ENCODE assay signal across 8 cellular contexts in the genomic region with DNA sequence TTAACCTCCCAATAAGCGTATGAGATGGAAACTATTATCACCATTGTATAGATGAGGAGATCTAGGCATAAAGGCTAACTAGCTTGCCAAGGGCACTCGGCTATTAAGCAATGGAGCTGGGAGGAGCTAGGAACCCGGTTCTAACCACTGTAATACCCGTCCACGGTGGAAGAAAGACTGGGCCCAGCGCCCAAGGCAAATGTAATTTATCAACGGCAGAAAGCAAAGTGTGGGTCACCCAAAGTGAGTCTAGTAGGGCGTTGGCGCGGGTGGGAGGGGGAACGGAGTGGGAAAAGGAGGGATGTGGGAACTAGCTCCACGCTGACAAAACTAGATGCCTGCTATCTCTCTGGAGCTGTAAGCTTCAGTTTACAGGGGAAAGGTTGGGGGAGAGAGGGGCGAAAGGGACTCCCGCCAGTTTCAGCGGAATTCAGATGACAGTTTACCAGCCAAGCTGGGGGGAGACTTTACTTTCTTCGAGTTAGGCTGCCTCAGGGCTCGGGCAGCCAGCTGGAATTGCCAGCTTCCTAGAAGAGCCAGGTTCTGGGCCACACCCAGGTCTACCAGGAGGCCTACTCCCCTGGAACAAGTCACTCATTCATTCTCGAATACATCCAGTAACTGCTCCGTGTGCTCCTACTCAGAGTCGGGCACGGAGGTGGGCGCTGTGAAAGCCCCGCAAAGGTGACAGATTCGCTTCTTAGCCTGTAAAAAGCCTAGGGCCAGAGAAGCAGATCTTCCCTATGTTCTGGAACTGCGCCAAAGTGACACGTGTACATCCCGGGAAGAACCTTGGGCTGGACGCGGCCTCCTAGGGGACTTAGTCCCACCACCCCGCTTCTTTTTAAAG. TPM values are rescaled to one million over a fixed set of nuclear protein-coding genes. Genes with fewer than 3 reads are reported as not detected.
A peak's percentile ranks its signal among the peaks of the same experiment; 100 is the strongest.
DNase-seq lines count a peak whose midpoint lies in the region; ATAC-seq and TF ChIP-seq lines count a peak whose summit lies in the region.

No MANE protein-coding gene starts in this region.

- H3K4me3 ChIP-seq in MG63 (peak overlapping the region; percentile 95), cardiac muscle cell (peak overlapping the region; percentile 95), parathyroid adenoma (ENCODE audit: low read depth, low read length) (peak overlapping the region; percentile 63)

- H3K27ac ChIP-seq in cardiac muscle cell (peak overlapping the region; percentile 48), parathyroid adenoma (peak overlapping the region; percentile 37)

- H3K9me3 ChIP-seq in MG63 (no peaks in the 10 kb centered on the region), cardiac muscle cell (ENCODE audit: low read depth) (no peaks in the 10 kb centered on the region), parathyroid adenoma (ENCODE audit: control insufficient read depth, low read length) (no peaks in the 10 kb centered on the region)

- peak; percentile 5 for DNase-seq in activated T-cell treated with anti-CD3 and anti-CD28 coated beads for 4 hours
- no peak for DNase-seq in activated T-cell treated with anti-CD3 and anti-CD28 coated beads, Interleukin-2, amount 50 U/mL, for 1 hour
- peak; percentile 66 for DNase-seq in MG63
- DNase-seq in activated naive CD4-positive, alpha-beta T cell treated with anti-CD3 and anti-CD28 coated beads, Interleukin-2, amount 10 ng/mL, durations not matched to agents 7 days and 5 days: peak; percentile 32
- DNase-seq in cardiac muscle cell (ENCODE audit: low read depth in 1 of 2, low spot score in 1 of 2): peak; percentile 43 to 80

- peak overlapping the region; percentile 63 for H3K4me2 ChIP-seq in parathyroid adenoma (ENCODE audit: low read length)

- ATAC-seq in GM19395 (IDR thresholded peaks at IDR 0.05; ENCODE audit: unreplicated experiment) (no peak), GM18861 (IDR thresholded peaks at IDR 0.05; ENCODE audit: unreplicated experiment) (no peak)

- H3K27me3 ChIP-seq in MG63 (no peaks in the 10 kb centered on the region), cardiac muscle cell (no peaks in the 10 kb centered on the region), parathyroid adenoma (ENCODE audit: control insufficient read depth, insufficient read depth, low read length) (no peaks in the 10 kb centered on the region)

- H3K36me3 Mint-ChIP-seq in activated naive CD4-positive, alpha-beta T cell treated with anti-CD3 and anti-CD28 coated beads, Interleukin-2, amount 10 ng/mL, durations not matched to agents 7 days and 5 days: peaks cover 32% of the 10 kb centered on the region

- H3K4me1 ChIP-seq in cardiac muscle cell (ENCODE audit: low read depth) (peaks cover 10% of the 10 kb centered on the region), parathyroid adenoma (peaks cover 3% of the 10 kb centered on the region)

- H3K27ac Mint-ChIP-seq in activated naive CD4-positive, alpha-beta T cell treated with anti-CD3 and anti-CD28 coated beads, Interleukin-2, amount 10 ng/mL, durations not matched to agents 7 days and 5 days: peak overlapping the region; percentile 94

- H2AFZ ChIP-seq in parathyroid adenoma: peak overlapping the region; percentile 77

- CTCF ChIA-PET in activated naive CD4-positive, alpha-beta T cell treated with anti-CD3 and anti-CD28 coated beads, Interleukin-2, amount 10 ng/mL, durations not matched to agents 7 days and 5 days (lab: Charles Lee): interaction anchor here (0.5 to 3.7 kb wide), 24 partner anchors 8 to 785 kb away, joined by 3 to 32 read pairs (median 6); partner anchors contain the start of genes ACSF2, EME1, MRPL27 and XYLT2

- peaks cover 12% of the 10 kb centered on the region for H3K79me2 ChIP-seq in parathyroid adenoma

- H3K36me3 ChIP-seq in MG63 (peaks cover 58% of the 10 kb centered on the region), cardiac muscle cell (peaks cover 22% of the 10 kb centered on the region), parathyroid adenoma (ENCODE audit: control insufficient read depth, insufficient read depth, low read length) (no peaks in the 10 kb centered on the region)

- H3K4me3 Mint-ChIP-seq in activated naive CD4-positive, alpha-beta T cell treated with anti-CD3 and anti-CD28 coated beads, Interleukin-2, amount 10 ng/mL, durations not matched to agents 7 days and 5 days: peak overlapping the region; percentile 93

- no peak for TF ChIP-seq CTCF in cardiac muscle cell (IDR thresholded peaks at IDR 0.05; ENCODE audit: low read depth, low read length)
- no peak for TF ChIP-seq CTCF in parathyroid adenoma (IDR thresholded peaks at IDR 0.05)

- no peaks in the 10 kb centered on the region for H3K9me3 Mint-ChIP-seq in activated naive CD4-positive, alpha-beta T cell treated with anti-CD3 and anti-CD28 coated beads, Interleukin-2, amount 10 ng/mL, durations not matched to agents 7 days and 5 days

- peak overlapping the region; percentile 33 for H3K9ac ChIP-seq in parathyroid adenoma

- peaks cover 32% of the 10 kb centered on the region for H3K4me1 Mint-ChIP-seq in activated naive CD4-positive, alpha-beta T cell treated with anti-CD3 and anti-CD28 coated beads, Interleukin-2, amount 10 ng/mL, durations not matched to agents 7 days and 5 days

- no peaks in the 10 kb centered on the region for H3K27me3 Mint-ChIP-seq in activated naive CD4-positive, alpha-beta T cell treated with anti-CD3 and anti-CD28 coated beads, Interleukin-2, amount 10 ng/mL, durations not matched to agents 7 days and 5 days

RNA-seq across cellular contexts. Expression of gene LRRC59, which starts 0.8 kb away (rescaled TPM):
- total RNA-seq in MG63 (2014; rRNA removed; shearing (Covaris generic); ENCODE audit: low replicate concordance): 365 and 417 TPM in 2 replicates
- 60.3 and 66.7 TPM in 2 replicates for total RNA-seq in cardiac muscle cell
- 47.0 and 58.9 TPM in 2 replicates for polyA plus RNA-seq in cardiac muscle cell

RNA-seq across cellular contexts. Expression of gene EME1, which starts 23.5 kb away (rescaled TPM):
- total RNA-seq in MG63 (2014; rRNA removed; shearing (Covaris generic); ENCODE audit: low replicate concordance): 6.3 and 9.5 TPM in 2 replicates
- total RNA-seq in cardiac muscle cell: 7.9 and 13.4 TPM in 2 replicates
- polyA plus RNA-seq in cardiac muscle cell: 5.2 and 30.7 TPM in 2 replicates

RNA-seq across cellular contexts. Expression of gene MRPL27, which starts 23.5 kb away (rescaled TPM):
- 74.4 and 99.7 TPM in 2 replicates for total RNA-seq in MG63 (2014; rRNA removed; shearing (Covaris generic); ENCODE audit: low replicate concordance)
- 62.4 and 107 TPM in 2 replicates for total RNA-seq in cardiac muscle cell
- 142 and 158 TPM in 2 replicates for polyA plus RNA-seq in cardiac muscle cell

RNA-seq across cellular contexts. Expression of gene ACSF2, which starts 29.5 kb away (rescaled TPM):
- 8.9 and 24.5 TPM in 2 replicates for total RNA-seq in MG63 (2014; rRNA removed; shearing (Covaris generic); ENCODE audit: low replicate concordance)
- total RNA-seq in cardiac muscle cell: 116 and 177 TPM in 2 replicates
- 73.3 and 96.6 TPM in 2 replicates for polyA plus RNA-seq in cardiac muscle cell

RNA-seq across cellular contexts. Expression of gene XYLT2, which starts 50.6 kb away (rescaled TPM):
- 26.5 and 27.2 TPM in 2 replicates for total RNA-seq in MG63 (2014; rRNA removed; shearing (Covaris generic); ENCODE audit: low replicate concordance)
- 62.2 and 80.0 TPM in 2 replicates for total RNA-seq in cardiac muscle cell
- 48.8 and 60.9 TPM in 2 replicates for polyA plus RNA-seq in cardiac muscle cell
